In genomic region chrX:134174273-134174660, GRCh38 we compare ENCODE assay signal across 10 cellular contexts.
DNase-seq lines count a peak whose midpoint lies in the region; ATAC-seq and TF ChIP-seq lines count a peak whose summit lies in the region.
"Had no signal": no experiment of that assay in that cellular context is flagged by ENCODE, and none has a peak within 500 bp of the region (broad histone marks: within the 10 kb centered on the region; RNA-seq: fewer than 3 reads in every experiment).

No MANE protein-coding gene starts in this region.

- H3K27ac ChIP-seq in PC-9 = no peak overlapping the region
- no peak overlapping the region for H3K27ac ChIP-seq in body of pancreas
- H3K27ac ChIP-seq: neutrophil, VCaP had no signal

- no peaks in the 10 kb centered on the region for H3K79me2 ChIP-seq in PC-9 (ENCODE audit: low read depth)

- no peak overlapping the region for H3K4me2 ChIP-seq in PC-9

- H3K4me1 Mint-ChIP-seq in CD14-positive monocyte (peaks cover 19% of the 10 kb centered on the region), immature natural killer cell (peaks cover 16 to 26% of the 10 kb centered on the region in 2 donors)
- peaks cover 5% of the 10 kb centered on the region for H3K4me1 Mint-ChIP-seq in activated T-helper 17 cell treated with anti-CD3 and anti-CD28 coated beads, Interleukin-2, amount 50 U/mL, for 72 hours

- H3K36me3 Mint-ChIP-seq in CD14-positive monocyte (no peaks in the 10 kb centered on the region), immature natural killer cell (no peaks in the 10 kb centered on the region)
- H3K36me3 Mint-ChIP-seq in activated T-helper 17 cell treated with anti-CD3 and anti-CD28 coated beads, Interleukin-2, amount 50 U/mL, for 72 hours (ENCODE audit: low read depth) = no peaks in the 10 kb centered on the region

- H2AFZ ChIP-seq in PC-9 = no peak overlapping the region

- CTCF ChIA-PET in PC-9 (lab: Charles Lee) = no interaction called here

- H4K20me1 ChIP-seq in PC-9 (ENCODE audit: insufficient read depth) = no peaks in the 10 kb centered on the region

- peaks cover 0 to 19% (median 8%) of the 10 kb centered on the region in 7 donors for H3K9me3 Mint-ChIP-seq in CD14-positive monocyte
- no peaks in the 10 kb centered on the region for H3K9me3 Mint-ChIP-seq in activated T-helper 17 cell treated with anti-CD3 and anti-CD28 coated beads, Interleukin-2, amount 50 U/mL, for 72 hours
- peaks cover 0 to 2% (median 0%) of the 10 kb centered on the region in 6 donors for H3K9me3 Mint-ChIP-seq in immature natural killer cell

- peaks cover 20 to 37% (median 32%) of the 10 kb centered on the region in 3 donors for H3K27me3 Mint-ChIP-seq in CD14-positive monocyte (ENCODE audit: low read depth in 3 of 3)
- H3K27me3 Mint-ChIP-seq in activated T-helper 17 cell treated with anti-CD3 and anti-CD28 coated beads, Interleukin-2, amount 50 U/mL, for 72 hours = peaks cover 8% of the 10 kb centered on the region
- peaks cover 2 to 13% (median 4%) of the 10 kb centered on the region in 3 donors for H3K27me3 Mint-ChIP-seq in immature natural killer cell (ENCODE audit: low read depth in 3 of 3)

- BruUV-seq in PC-9 (replicated peaks; lab: Mats Ljungman, UMichigan) = no TSS peak

- H3F3A ChIP-seq in PC-9 (ENCODE audit: insufficient read depth, low read depth) = no peaks in the 10 kb centered on the region

- no peak for ATAC-seq in activated T-helper 17 cell treated with anti-CD3 and anti-CD28 coated beads, Interleukin-2, amount 50 U/mL, for 72 hours (replicated peaks)
- no peak for ATAC-seq in mucosa of descending colon
- ATAC-seq in body of pancreas = no peak

- peak overlapping the region; percentile 92 for H3K9ac ChIP-seq in ES-I3 (ENCODE audit: low read depth, low read length)

- POLR2A ChIA-PET in PC-9 (lab: Charles Lee; ENCODE audit: unreplicated experiment) = no interaction called here

- H3K27ac Mint-ChIP-seq in CD14-positive monocyte = no peak overlapping the region
- no peak overlapping the region for H3K27ac Mint-ChIP-seq in activated T-helper 17 cell treated with anti-CD3 and anti-CD28 coated beads, Interleukin-2, amount 50 U/mL, for 72 hours
- H3K27ac Mint-ChIP-seq in immature natural killer cell = peak overlapping the region in 2 of 6 donors; percentile 21 to 51

- H3K27me3 ChIP-seq in PC-9 (ENCODE audit: insufficient read depth, low read depth) (no peaks in the 10 kb centered on the region), body of pancreas (no peaks in the 10 kb centered on the region)

- WGBS in body of pancreas, 2 donors = 43 to 44% methylated on average over 4 of the region's 4 CpGs

- DNase-seq in CD14-positive monocyte (ENCODE audit: low spot score) = no peak
- DNase-seq in immature natural killer cell = no peak
- no peak for DNase-seq in PC-9
- DNase-seq in mesenteric fat pad (ENCODE audit: low spot score) = no peak
- DNase-seq in mucosa of descending colon = no peak
- DNase-seq in body of pancreas = no peak

- TF ChIP-seq POLR2A in body of pancreas (IDR thresholded peaks at IDR 0.05) = no peak

- H3K4me3 Mint-ChIP-seq in CD14-positive monocyte (peak overlapping the region; percentile 86 to 94), immature natural killer cell (peak overlapping the region; percentile 93 to 95 (median 94))
- peak overlapping the region; percentile 91 for H3K4me3 Mint-ChIP-seq in activated T-helper 17 cell treated with anti-CD3 and anti-CD28 coated beads, Interleukin-2, amount 50 U/mL, for 72 hours

- H3K4me1 ChIP-seq in ES-I3 (ENCODE audit: insufficient read depth, low read length) (peaks cover 30% of the 10 kb centered on the region), PC-9 (replicated peaks; ENCODE audit: insufficient read depth) (no peaks in the 10 kb centered on the region), mucosa of descending colon (ENCODE audit: low read depth) (no peaks in the 10 kb centered on the region), body of pancreas (peaks cover 7% of the 10 kb centered on the region)

- intact Hi-C loops in CD14-positive monocyte (cut with micrococcal nuclease) (no loop called here), PC-9 (cut with micrococcal nuclease; ENCODE audit: unreplicated experiment) (no loop called here), mucosa of descending colon (cut with DNase I, micrococcal nuclease) (no loop called here), body of pancreas (cut with DNase I) (no loop called here)

- H3K9me3 ChIP-seq in ES-I3 (ENCODE audit: control insufficient read depth, insufficient read depth, low read length) (no peaks in the 10 kb centered on the region), PC-9 (ENCODE audit: insufficient read depth, low read depth) (no peaks in the 10 kb centered on the region), mucosa of descending colon (no peaks in the 10 kb centered on the region), body of pancreas (no peaks in the 10 kb centered on the region)
- H3K9me3 ChIP-seq: neutrophil had no signal

- TF ChIP-seq CTCF in CD14-positive monocyte (IDR thresholded peaks at IDR 0.05) (no peak), PC-9 (conservative IDR thresholded peaks at IDR 0.05) (no peak), mucosa of descending colon (IDR thresholded peaks at IDR 0.05) (no peak), body of pancreas (IDR thresholded peaks at IDR 0.05) (no peak)

- H3K9me2 ChIP-seq in PC-9 (ENCODE audit: insufficient read depth) = no peaks in the 10 kb centered on the region

- H3K4me3 ChIP-seq in PC-9 (no peak overlapping the region), mucosa of descending colon (no peak overlapping the region), body of pancreas (no peak overlapping the region)

- H3K36me3 ChIP-seq in ES-I3 (ENCODE audit: insufficient read depth, low read length) (peaks cover 15% of the 10 kb centered on the region), PC-9 (ENCODE audit: low read depth) (no peaks in the 10 kb centered on the region), mucosa of descending colon (ENCODE audit: low read depth) (no peaks in the 10 kb centered on the region), body of pancreas (replicated peaks in 1 of 2; ENCODE audit: insufficient read depth in 1 of 2, low read depth in 2 of 2) (no peaks in the 10 kb centered on the region)
- H3K36me3 ChIP-seq: neutrophil had no signal
